ENCODE assay signal across 31 cellular contexts in genomic region chr10:29751232-29751631, GRCh38.
"Had no signal": no experiment of that assay in that cellular context is flagged by ENCODE, and none has a peak within 500 bp of the region (broad histone marks: within the 10 kb centered on the region; RNA-seq: fewer than 3 reads in every experiment).

No MANE protein-coding gene starts in this region.

- H3K4me1 ChIP-seq: foreskin keratinocyte had no signal

- DNase-seq: activated CD4-positive, alpha-beta memory T cell treated with anti-CD3 and anti-CD28 coated beads for 36 hours; activated CD4-positive, alpha-beta T cell treated with anti-CD3 and anti-CD28 coated beads for 36 hours; activated CD4-positive, alpha-beta T cell treated with anti-CD3 and anti-CD28 coated beads, Interleukin-2, amount 10 ng/mL, durations not matched to agents 24 days and 14 days; activated CD4-positive, CD25-positive, alpha-beta regulatory T cell; activated CD4-positive, CD25-positive, alpha-beta regulatory T cell treated with anti-CD3 and anti-CD28 coated beads, Interleukin-2, amount 50 U/mL, for 72 hours; activated CD8-positive, alpha-beta memory T cell treated with anti-CD3 and anti-CD28 coated beads, Interleukin-2, amount 10 ng/mL, durations not matched to agents 7 days and 5 days; activated CD8-positive, alpha-beta memory T cell treated with anti-CD3 and anti-CD28 coated beads, Interleukin-2, amount 50 U/mL, for 4 hours; activated CD8-positive, alpha-beta T cell treated with anti-CD3 and anti-CD28 coated beads, Interleukin-2, amount 10 ng/mL, durations not matched to agents 7 days and 5 days; activated gamma-delta T cell; activated naive CD4-positive, alpha-beta T cell; activated naive CD4-positive, alpha-beta T cell treated with anti-CD3 and anti-CD28 coated beads, Interleukin-2, amount 10 ng/mL, durations not matched to agents 7 days and 5 days; activated naive CD8-positive, alpha-beta T cell treated with anti-CD3 and anti-CD28 coated beads, Interleukin-2, amount 10 ng/mL, durations not matched to agents 7 days and 5 days; activated T-cell treated with anti-CD3 and anti-CD28 coated beads for 4 hours; activated T-cell treated with anti-CD3 and anti-CD28 coated beads, Interleukin-2, amount 50 U/mL, for 24 hours; activated T-cell treated with anti-CD3 and anti-CD28 coated beads, Interleukin-2, amount 50 U/mL, for 72 hours; amniotic stem cell; anterior cingulate cortex; brain microvascular endothelial cell; dorsolateral prefrontal cortex; effector memory CD4-positive, alpha-beta T cell; endodermal cell; foreskin keratinocyte; gastrocnemius medialis; glutamatergic neuron; heart left ventricle; T-helper 2 cell had no signal

- FAIRE-seq: astrocyte, bronchial epithelial cell had no signal

- H3K27me3 ChIP-seq: brain microvascular endothelial cell, esophagus muscularis mucosa, gastrocnemius medialis, heart left ventricle had no signal

- H3K4me3 ChIP-seq: coronary artery, dorsolateral prefrontal cortex, esophagus muscularis mucosa, gastrocnemius medialis, heart left ventricle had no signal

- H3K9me3 ChIP-seq: esophagus muscularis mucosa, gastrocnemius medialis, heart left ventricle had no signal

- ATAC-seq: activated CD4-positive, alpha-beta T cell treated with anti-CD3 and anti-CD28 coated beads for 36 hours; activated CD8-positive, alpha-beta memory T cell treated with anti-CD3 and anti-CD28 coated beads, Interleukin-2, amount 10 ng/mL, durations not matched to agents 7 days and 5 days; activated CD8-positive, alpha-beta T cell treated with anti-CD3 and anti-CD28 coated beads, Interleukin-2, amount 10 ng/mL, durations not matched to agents 7 days and 5 days; activated naive CD4-positive, alpha-beta T cell treated with anti-CD3 and anti-CD28 coated beads, Interleukin-2, amount 50 U/mL, for 72 hours; activated T-cell treated with anti-CD3 and anti-CD28 coated beads, Interleukin-2, amount 50 U/mL, for 72 hours; foreskin keratinocyte; gastrocnemius medialis; heart left ventricle had no signal

- H3K27ac ChIP-seq: brain microvascular endothelial cell, dorsolateral prefrontal cortex, esophagus muscularis mucosa, foreskin keratinocyte, gastrocnemius medialis, heart left ventricle had no signal

- H3K36me3 ChIP-seq: brain microvascular endothelial cell, esophagus muscularis mucosa, gastrocnemius medialis, heart left ventricle had no signal
